ENCODE assay signal across 15 cellular contexts in the genomic region with DNA sequence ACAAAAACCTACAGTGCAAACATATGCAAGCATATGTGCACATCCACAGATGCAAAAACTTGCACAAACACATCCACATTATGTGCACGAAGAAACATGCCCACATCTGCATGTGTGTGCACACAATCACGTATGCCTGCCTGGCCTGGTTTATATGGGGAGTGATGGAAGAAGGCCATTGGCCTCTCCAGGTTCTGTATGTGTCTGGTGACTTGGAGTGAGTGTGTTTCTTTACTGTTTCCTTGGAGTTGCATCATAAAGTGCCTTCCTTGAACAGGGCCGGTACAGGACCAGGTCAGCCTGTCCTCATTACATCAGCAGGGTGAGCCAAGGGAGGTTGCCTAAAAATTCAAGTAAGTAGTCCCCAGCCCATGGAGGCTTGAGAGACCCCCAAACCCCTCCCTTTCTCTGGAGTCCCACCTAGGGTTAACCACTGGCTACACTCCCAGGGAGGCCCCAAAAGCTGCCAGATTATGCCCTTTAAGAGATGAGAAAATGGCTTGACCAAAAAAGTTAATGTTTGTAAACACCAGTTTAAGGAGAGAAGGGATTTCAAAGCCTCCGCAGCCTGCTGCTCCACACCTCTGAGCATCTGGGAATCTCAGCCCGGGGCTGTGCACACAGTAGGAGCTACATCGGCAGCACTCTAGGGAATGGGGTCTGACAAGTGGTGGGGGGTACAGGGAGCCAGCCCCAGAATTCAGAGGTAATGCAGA.
DNase-seq lines count a peak whose midpoint lies in the region; ATAC-seq and TF ChIP-seq lines count a peak whose summit lies in the region.
"Had no signal": no experiment of that assay in that cellular context is flagged by ENCODE, and none has a peak within 500 bp of the region (broad histone marks: within the 10 kb centered on the region; RNA-seq: fewer than 3 reads in every experiment).

No MANE protein-coding gene starts in this region.

- no peak for TF ChIP-seq CTCF in Calu3 (IDR thresholded peaks at IDR 0.05; ENCODE audit: unreplicated experiment)
- no peak for TF ChIP-seq CTCF in mammary epithelial cell (conservative IDR thresholded peaks at IDR 0.05 in 1 of 2, IDR thresholded peaks at IDR 0.05 in 1 of 2; ENCODE audit: extremely low read depth in 1 of 2, insufficient read depth in 1 of 2, low read depth in 1 of 2, low read length in 2 of 2)
- TF ChIP-seq CTCF in body of pancreas (IDR thresholded peaks at IDR 0.05): no peak
- TF ChIP-seq CTCF in upper lobe of left lung (IDR thresholded peaks at IDR 0.05): no peak

- H3K27ac Mint-ChIP-seq in Calu3 (ENCODE audit: unreplicated experiment): peak overlapping the region; percentile 95
- H3K27ac Mint-ChIP-seq: immature natural killer cell had no signal

- H3K4me3 ChIP-seq in mammary epithelial cell (replicated peaks in 1 of 3; ENCODE audit: insufficient read depth in 1 of 3, low read depth in 2 of 3, low read length in 3 of 3): no peak overlapping the region
- no peak overlapping the region for H3K4me3 ChIP-seq in mesodermal cell (ENCODE audit: extremely low read depth, insufficient read depth, low read length, poor library complexity, severe bottlenecking)
- no peak overlapping the region for H3K4me3 ChIP-seq in body of pancreas
- no peak overlapping the region for H3K4me3 ChIP-seq in upper lobe of left lung
- H3K4me3 ChIP-seq: dorsolateral prefrontal cortex, suprapubic skin had no signal

- H3K27ac ChIP-seq in mammary epithelial cell (ENCODE audit: insufficient read depth, low read depth, low read length) (no peak overlapping the region), mesodermal cell (ENCODE audit: low read depth, low read length, severe bottlenecking) (peak overlapping the region; percentile 77), body of pancreas (no peak overlapping the region), upper lobe of left lung (no peak overlapping the region)
- H3K27ac ChIP-seq: dorsolateral prefrontal cortex, suprapubic skin, WERI-Rb-1 had no signal

- H3K27me3 ChIP-seq in mammary epithelial cell (ENCODE audit: insufficient read depth, low read length): no peaks in the 10 kb centered on the region
- H3K27me3 ChIP-seq in body of pancreas: no peaks in the 10 kb centered on the region
- H3K27me3 ChIP-seq in upper lobe of left lung: no peaks in the 10 kb centered on the region

- DNase-seq in Calu3: peak; percentile 44
- DNase-seq in LoVo (ENCODE audit: low spot score): peak; percentile 57
- DNase-seq in mammary epithelial cell: peak; percentile 32
- no peak for DNase-seq in DMS153 treated with DMSO at 0.1 percent for 48 hours (lab: John Stamatoyannopoulos, UW; ENCODE audit: unreplicated experiment)
- no peak for DNase-seq in body of pancreas
- no peak for DNase-seq in upper lobe of left lung
- DNase-seq: activated effector memory CD4-positive, alpha-beta T cell treated with anti-CD3 and anti-CD28 coated beads, Interleukin-2, amount 50 U/mL, for 16 hours; dorsolateral prefrontal cortex; immature natural killer cell; MM.1S; stimulated activated CD4-positive, alpha-beta T cell treated with anti-CD3 and anti-CD28 coated beads, Interleukin-2, amount 100 ng/mL, for 24 hours; WERI-Rb-1 had no signal

- H3K9me3 ChIP-seq in mammary epithelial cell (replicated peaks; ENCODE audit: insufficient read depth, low read length) (no peaks in the 10 kb centered on the region), mesodermal cell (ENCODE audit: control insufficient read depth, low read length) (no peaks in the 10 kb centered on the region), body of pancreas (no peaks in the 10 kb centered on the region), upper lobe of left lung (no peaks in the 10 kb centered on the region)
- H3K9me3 ChIP-seq: suprapubic skin had no signal

- CTCF ChIA-PET in Calu3 (lab: Charles Lee): interaction anchor here (3.3 kb wide), 1 partner anchor 16 kb away, joined by 26 read pairs; no protein-coding TSS in a partner anchor
- CTCF ChIA-PET in mammary epithelial cell (lab: Charles Lee; ENCODE audit: low non-redundant PET): no interaction called here

- H3K27me3 Mint-ChIP-seq in Calu3 (ENCODE audit: unreplicated experiment): no peaks in the 10 kb centered on the region

- 74% methylated on average over 5 of the region's 6 CpGs for WGBS in mammary epithelial cell (ENCODE audit: low coverage, missing lambda C conversion rate)
- 69 to 72% methylated on average over 5 to 6 of the region's 6 CpGs for WGBS in mesodermal cell (ENCODE audit: insufficient coverage in 2 of 2), 2 experiments
- WGBS in body of pancreas, 2 donors: 71 to 79% methylated on average over 5 to 6 of the region's 6 CpGs
- WGBS in upper lobe of left lung, 2 donors: 69 to 71% methylated on average over 4 to 6 of the region's 6 CpGs

- no peak overlapping the region for H3K4me2 ChIP-seq in mammary epithelial cell (ENCODE audit: insufficient read depth, low read depth, low read length)

- no peak overlapping the region for H3K9ac ChIP-seq in mammary epithelial cell (ENCODE audit: insufficient read depth, low read length)

- no peaks in the 10 kb centered on the region for H3K9me3 Mint-ChIP-seq in Calu3 (ENCODE audit: low read depth, unreplicated experiment)
- H3K9me3 Mint-ChIP-seq: immature natural killer cell had no signal

- intact Hi-C loops in Calu3 (cut with micrococcal nuclease; ENCODE audit: unreplicated experiment): loop anchor here (2.0 kb wide), 1 partner anchor 54 kb away; no protein-coding TSS in a partner anchor
- intact Hi-C loops in mammary epithelial cell (cut with micrococcal nuclease): loop anchor here (1.0 to 2.0 kb wide), 3 partner anchors 13 to 154 kb away; no protein-coding TSS in a partner anchor
- intact Hi-C loops in body of pancreas (cut with DNase I): no loop called here

- ATAC-seq in body of pancreas: no peak
- no peak for ATAC-seq in upper lobe of left lung (ENCODE audit: low FRiP score in 2 of 2)
- ATAC-seq in GM19351 (IDR thresholded peaks at IDR 0.05; ENCODE audit: unreplicated experiment): no peak

- peak overlapping the region; percentile 46 for H3K4me3 Mint-ChIP-seq in Calu3 (ENCODE audit: low read depth, unreplicated experiment)
- H3K4me3 Mint-ChIP-seq: immature natural killer cell had no signal

- H4K20me1 ChIP-seq in mammary epithelial cell (ENCODE audit: insufficient read depth, low read length): no peaks in the 10 kb centered on the region

- H3K36me3 ChIP-seq in mammary epithelial cell (ENCODE audit: insufficient read depth, low read length) (no peaks in the 10 kb centered on the region), mesodermal cell (ENCODE audit: control insufficient read depth, insufficient read depth, low read length) (no peaks in the 10 kb centered on the region), body of pancreas (replicated peaks in 1 of 2; ENCODE audit: insufficient read depth in 1 of 2, low read depth in 2 of 2) (no peaks in the 10 kb centered on the region), upper lobe of left lung (no peaks in the 10 kb centered on the region)
- H3K36me3 ChIP-seq: suprapubic skin, WERI-Rb-1 had no signal

- H3K79me2 ChIP-seq in mammary epithelial cell (ENCODE audit: insufficient read depth, low read length): no peaks in the 10 kb centered on the region

- no peaks in the 10 kb centered on the region for H3K4me1 ChIP-seq in mammary epithelial cell (ENCODE audit: insufficient read depth, low read length)
- peaks cover 25% of the 10 kb centered on the region for H3K4me1 ChIP-seq in mesodermal cell (ENCODE audit: control insufficient read depth, insufficient read depth, low read length, poor library complexity, severe bottlenecking)
- peaks cover 46% of the 10 kb centered on the region for H3K4me1 ChIP-seq in body of pancreas
- peaks cover 0 to 3% (median 0%) of the 10 kb centered on the region in 4 donors for H3K4me1 ChIP-seq in upper lobe of left lung

- dilution Hi-C loops in mammary epithelial cell (cut with HindIII; ENCODE audit: low sequenced_read_pairs): no loop called here

- BruUV-seq in Calu3 (replicated peaks; lab: Mats Ljungman, UMichigan) (TSS peak; percentile 93), mammary epithelial cell (replicated peaks; lab: Mats Ljungman, UMichigan) (TSS peak; percentile 88)

- TF ChIP-seq POLR2A in body of pancreas (IDR thresholded peaks at IDR 0.05) (no peak), upper lobe of left lung (IDR thresholded peaks at IDR 0.05) (no peak)

- H2AFZ ChIP-seq in mammary epithelial cell (ENCODE audit: low read depth, low read length): peak overlapping the region; percentile 12

- peaks cover 66% of the 10 kb centered on the region for H3K4me1 Mint-ChIP-seq in Calu3 (ENCODE audit: low read depth, unreplicated experiment)
- H3K4me1 Mint-ChIP-seq: immature natural killer cell had no signal

- H3K36me3 Mint-ChIP-seq in Calu3 (ENCODE audit: insufficient read depth, unreplicated experiment): peaks cover 43% of the 10 kb centered on the region
- H3K36me3 Mint-ChIP-seq: immature natural killer cell had no signal

- in situ Hi-C loops in mammary epithelial cell (cut with MboI; ENCODE audit: low sequenced_read_pairs in 2 of 2): no loop called here

- TF ChIP-seq EP300 in upper lobe of left lung (IDR thresholded peaks at IDR 0.05): no peak

Comparison
In these comparisons a context has a peak if more than half of its experiments do, and no peak if none do; other contexts are left out.
1. DNase-seq: peak in Calu3 (single experiment), LoVo (single experiment) and mammary epithelial cell (single experiment); none in DMS153 treated with DMSO at 0.1 percent for 48 hours (single experiment), body of pancreas (0 of 4) and upper lobe of left lung (0 of 2).